1 cellular context compared by ENCODE assay signal in the genomic region with DNA sequence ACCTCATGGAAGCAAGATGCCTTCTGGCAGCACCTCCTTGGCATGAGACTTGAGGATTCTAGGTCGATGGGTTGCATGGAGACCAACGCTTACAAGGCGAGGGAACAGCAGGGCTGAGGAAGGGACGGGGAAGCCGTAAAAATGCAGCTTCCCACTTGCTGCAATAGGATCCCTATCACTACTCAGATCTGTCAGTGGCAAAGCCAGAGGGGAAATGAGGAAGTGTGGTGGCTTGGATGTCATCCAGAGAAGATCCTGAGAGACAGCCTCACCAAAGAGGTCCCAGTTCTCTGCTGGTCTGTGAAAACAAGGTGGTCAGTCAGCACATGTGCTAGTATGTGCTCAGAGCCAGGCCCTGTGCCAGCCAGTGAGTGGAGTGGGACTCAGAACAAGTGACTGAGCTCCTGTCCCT.
TF ChIP-seq lines count a peak whose summit lies in the region.

No MANE protein-coding gene starts in this region.

TF ChIP-seq in K562, 482 proteins besides CTCF, POLR2A, EP300 and RAD21 (continued from another document and continues in another):
- TF ChIP-seq, protein P1, sequence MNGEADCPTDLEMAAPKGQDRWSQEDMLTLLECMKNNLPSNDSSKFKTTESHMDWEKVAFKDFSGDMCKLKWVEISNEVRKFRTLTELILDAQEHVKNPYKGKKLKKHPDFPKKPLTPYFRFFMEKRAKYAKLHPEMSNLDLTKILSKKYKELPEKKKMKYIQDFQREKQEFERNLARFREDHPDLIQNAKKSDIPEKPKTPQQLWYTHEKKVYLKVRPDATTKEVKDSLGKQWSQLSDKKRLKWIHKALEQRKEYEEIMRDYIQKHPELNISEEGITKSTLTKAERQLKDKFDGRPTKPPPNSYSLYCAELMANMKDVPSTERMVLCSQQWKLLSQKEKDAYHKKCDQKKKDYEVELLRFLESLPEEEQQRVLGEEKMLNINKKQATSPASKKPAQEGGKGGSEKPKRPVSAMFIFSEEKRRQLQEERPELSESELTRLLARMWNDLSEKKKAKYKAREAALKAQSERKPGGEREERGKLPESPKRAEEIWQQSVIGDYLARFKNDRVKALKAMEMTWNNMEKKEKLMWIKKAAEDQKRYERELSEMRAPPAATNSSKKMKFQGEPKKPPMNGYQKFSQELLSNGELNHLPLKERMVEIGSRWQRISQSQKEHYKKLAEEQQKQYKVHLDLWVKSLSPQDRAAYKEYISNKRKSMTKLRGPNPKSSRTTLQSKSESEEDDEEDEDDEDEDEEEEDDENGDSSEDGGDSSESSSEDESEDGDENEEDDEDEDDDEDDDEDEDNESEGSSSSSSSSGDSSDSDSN (IDR thresholded peaks at IDR 0.05; ENCODE audit: borderline replicate concordance in 1 of 2, low read depth in 2 of 2, low read length in 2 of 2) = no peak
- TF ChIP-seq ATF7 (IDR thresholded peaks at IDR 0.05) (0 out of 2 replicates have a peak, but pooled peaks have one; percentile 23), TAF1 (IDR thresholded peaks at IDR 0.05; ENCODE audit: control insufficient read depth, extremely low read depth, insufficient read depth, low read length, severe bottlenecking) (no peak), TCFL5 (CRISPR knock-in tag; conservative IDR thresholded peaks at IDR 0.05) (no peak), SMARCE1 (IDR thresholded peaks at IDR 0.05) (peak; percentile 48; the same call in 1 of the 2 replicates), CEBPG (CRISPR knock-in tag; IDR thresholded peaks at IDR 0.05) (no peak), CEBPG (tag; conservative IDR thresholded peaks at IDR 0.05 in 1 of 2, IDR thresholded peaks at IDR 0.05 in 1 of 2) (peak in 1 of 2 experiments; percentile 72; a peak in 2 of 4 replicates), HEY1 (CRISPR knock-in tag; IDR thresholded peaks at IDR 0.05; ENCODE audit: borderline replicate concordance) (no peak), CC2D1A (IDR thresholded peaks at IDR 0.05) (no peak), CREB1 (IDR thresholded peaks at IDR 0.05) (no peak), CREB1 (CRISPR knock-in tag; IDR thresholded peaks at IDR 0.05) (no peak), MTA3 (IDR thresholded peaks at IDR 0.05; ENCODE audit: borderline replicate concordance) (no peak), ZNF232 (CRISPR knock-in tag; IDR thresholded peaks at IDR 0.05) (no peak), LARP7 (IDR thresholded peaks at IDR 0.05) (no peak), ZBTB17 (CRISPR knock-in tag; IDR thresholded peaks at IDR 0.05) (no peak), ZNF699 (CRISPR knock-in tag; IDR thresholded peaks at IDR 0.05; ENCODE audit: insufficient replicate concordance) (no peak), MTA1 (IDR thresholded peaks at IDR 0.05; ENCODE audit: borderline replicate concordance) (no peak), PCBP1 (IDR thresholded peaks at IDR 0.05; ENCODE audit: low read depth, low read length, poor library complexity, severe bottlenecking) (no peak), HSF4 (CRISPR knock-in tag; IDR thresholded peaks at IDR 0.05; ENCODE audit: borderline replicate concordance) (no peak), RFX5 (IDR thresholded peaks at IDR 0.05; ENCODE audit: low read depth, low read length) (no peak), ASH1L (IDR thresholded peaks at IDR 0.05; ENCODE audit: borderline replicate concordance, low read depth, partially characterized antibody) (no peak), RNF2 (IDR thresholded peaks at IDR 0.05) (peak; percentile 33; the same call in 1 of the 2 replicates), ILF3 (IDR thresholded peaks at IDR 0.05; ENCODE audit: borderline replicate concordance) (no peak), RCOR1 (IDR thresholded peaks at IDR 0.05; ENCODE audit: borderline replicate concordance in 1 of 2, low read depth in 2 of 2, low read length in 2 of 2) (peak in 1 of 2 experiments; percentile 67; a peak in 2 of 4 replicates), JUND (IDR thresholded peaks at IDR 0.05; ENCODE audit: borderline replicate concordance, low read depth, low read length) (no peak), JUND (tag; IDR thresholded peaks at IDR 0.05; ENCODE audit: borderline replicate concordance, low read depth, low read length) (peak; percentile 35; the same call in 1 of the 3 replicates), MCM5 (IDR thresholded peaks at IDR 0.05; ENCODE audit: low read depth) (no peak)
- TF ChIP-seq, protein P2, sequence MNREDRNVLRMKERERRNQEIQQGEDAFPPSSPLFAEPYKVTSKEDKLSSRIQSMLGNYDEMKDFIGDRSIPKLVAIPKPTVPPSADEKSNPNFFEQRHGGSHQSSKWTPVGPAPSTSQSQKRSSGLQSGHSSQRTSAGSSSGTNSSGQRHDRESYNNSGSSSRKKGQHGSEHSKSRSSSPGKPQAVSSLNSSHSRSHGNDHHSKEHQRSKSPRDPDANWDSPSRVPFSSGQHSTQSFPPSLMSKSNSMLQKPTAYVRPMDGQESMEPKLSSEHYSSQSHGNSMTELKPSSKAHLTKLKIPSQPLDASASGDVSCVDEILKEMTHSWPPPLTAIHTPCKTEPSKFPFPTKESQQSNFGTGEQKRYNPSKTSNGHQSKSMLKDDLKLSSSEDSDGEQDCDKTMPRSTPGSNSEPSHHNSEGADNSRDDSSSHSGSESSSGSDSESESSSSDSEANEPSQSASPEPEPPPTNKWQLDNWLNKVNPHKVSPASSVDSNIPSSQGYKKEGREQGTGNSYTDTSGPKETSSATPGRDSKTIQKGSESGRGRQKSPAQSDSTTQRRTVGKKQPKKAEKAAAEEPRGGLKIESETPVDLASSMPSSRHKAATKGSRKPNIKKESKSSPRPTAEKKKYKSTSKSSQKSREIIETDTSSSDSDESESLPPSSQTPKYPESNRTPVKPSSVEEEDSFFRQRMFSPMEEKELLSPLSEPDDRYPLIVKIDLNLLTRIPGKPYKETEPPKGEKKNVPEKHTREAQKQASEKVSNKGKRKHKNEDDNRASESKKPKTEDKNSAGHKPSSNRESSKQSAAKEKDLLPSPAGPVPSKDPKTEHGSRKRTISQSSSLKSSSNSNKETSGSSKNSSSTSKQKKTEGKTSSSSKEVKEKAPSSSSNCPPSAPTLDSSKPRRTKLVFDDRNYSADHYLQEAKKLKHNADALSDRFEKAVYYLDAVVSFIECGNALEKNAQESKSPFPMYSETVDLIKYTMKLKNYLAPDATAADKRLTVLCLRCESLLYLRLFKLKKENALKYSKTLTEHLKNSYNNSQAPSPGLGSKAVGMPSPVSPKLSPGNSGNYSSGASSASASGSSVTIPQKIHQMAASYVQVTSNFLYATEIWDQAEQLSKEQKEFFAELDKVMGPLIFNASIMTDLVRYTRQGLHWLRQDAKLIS (CRISPR knock-in tag; IDR thresholded peaks at IDR 0.05) = no peak
- TF ChIP-seq, protein P3, sequence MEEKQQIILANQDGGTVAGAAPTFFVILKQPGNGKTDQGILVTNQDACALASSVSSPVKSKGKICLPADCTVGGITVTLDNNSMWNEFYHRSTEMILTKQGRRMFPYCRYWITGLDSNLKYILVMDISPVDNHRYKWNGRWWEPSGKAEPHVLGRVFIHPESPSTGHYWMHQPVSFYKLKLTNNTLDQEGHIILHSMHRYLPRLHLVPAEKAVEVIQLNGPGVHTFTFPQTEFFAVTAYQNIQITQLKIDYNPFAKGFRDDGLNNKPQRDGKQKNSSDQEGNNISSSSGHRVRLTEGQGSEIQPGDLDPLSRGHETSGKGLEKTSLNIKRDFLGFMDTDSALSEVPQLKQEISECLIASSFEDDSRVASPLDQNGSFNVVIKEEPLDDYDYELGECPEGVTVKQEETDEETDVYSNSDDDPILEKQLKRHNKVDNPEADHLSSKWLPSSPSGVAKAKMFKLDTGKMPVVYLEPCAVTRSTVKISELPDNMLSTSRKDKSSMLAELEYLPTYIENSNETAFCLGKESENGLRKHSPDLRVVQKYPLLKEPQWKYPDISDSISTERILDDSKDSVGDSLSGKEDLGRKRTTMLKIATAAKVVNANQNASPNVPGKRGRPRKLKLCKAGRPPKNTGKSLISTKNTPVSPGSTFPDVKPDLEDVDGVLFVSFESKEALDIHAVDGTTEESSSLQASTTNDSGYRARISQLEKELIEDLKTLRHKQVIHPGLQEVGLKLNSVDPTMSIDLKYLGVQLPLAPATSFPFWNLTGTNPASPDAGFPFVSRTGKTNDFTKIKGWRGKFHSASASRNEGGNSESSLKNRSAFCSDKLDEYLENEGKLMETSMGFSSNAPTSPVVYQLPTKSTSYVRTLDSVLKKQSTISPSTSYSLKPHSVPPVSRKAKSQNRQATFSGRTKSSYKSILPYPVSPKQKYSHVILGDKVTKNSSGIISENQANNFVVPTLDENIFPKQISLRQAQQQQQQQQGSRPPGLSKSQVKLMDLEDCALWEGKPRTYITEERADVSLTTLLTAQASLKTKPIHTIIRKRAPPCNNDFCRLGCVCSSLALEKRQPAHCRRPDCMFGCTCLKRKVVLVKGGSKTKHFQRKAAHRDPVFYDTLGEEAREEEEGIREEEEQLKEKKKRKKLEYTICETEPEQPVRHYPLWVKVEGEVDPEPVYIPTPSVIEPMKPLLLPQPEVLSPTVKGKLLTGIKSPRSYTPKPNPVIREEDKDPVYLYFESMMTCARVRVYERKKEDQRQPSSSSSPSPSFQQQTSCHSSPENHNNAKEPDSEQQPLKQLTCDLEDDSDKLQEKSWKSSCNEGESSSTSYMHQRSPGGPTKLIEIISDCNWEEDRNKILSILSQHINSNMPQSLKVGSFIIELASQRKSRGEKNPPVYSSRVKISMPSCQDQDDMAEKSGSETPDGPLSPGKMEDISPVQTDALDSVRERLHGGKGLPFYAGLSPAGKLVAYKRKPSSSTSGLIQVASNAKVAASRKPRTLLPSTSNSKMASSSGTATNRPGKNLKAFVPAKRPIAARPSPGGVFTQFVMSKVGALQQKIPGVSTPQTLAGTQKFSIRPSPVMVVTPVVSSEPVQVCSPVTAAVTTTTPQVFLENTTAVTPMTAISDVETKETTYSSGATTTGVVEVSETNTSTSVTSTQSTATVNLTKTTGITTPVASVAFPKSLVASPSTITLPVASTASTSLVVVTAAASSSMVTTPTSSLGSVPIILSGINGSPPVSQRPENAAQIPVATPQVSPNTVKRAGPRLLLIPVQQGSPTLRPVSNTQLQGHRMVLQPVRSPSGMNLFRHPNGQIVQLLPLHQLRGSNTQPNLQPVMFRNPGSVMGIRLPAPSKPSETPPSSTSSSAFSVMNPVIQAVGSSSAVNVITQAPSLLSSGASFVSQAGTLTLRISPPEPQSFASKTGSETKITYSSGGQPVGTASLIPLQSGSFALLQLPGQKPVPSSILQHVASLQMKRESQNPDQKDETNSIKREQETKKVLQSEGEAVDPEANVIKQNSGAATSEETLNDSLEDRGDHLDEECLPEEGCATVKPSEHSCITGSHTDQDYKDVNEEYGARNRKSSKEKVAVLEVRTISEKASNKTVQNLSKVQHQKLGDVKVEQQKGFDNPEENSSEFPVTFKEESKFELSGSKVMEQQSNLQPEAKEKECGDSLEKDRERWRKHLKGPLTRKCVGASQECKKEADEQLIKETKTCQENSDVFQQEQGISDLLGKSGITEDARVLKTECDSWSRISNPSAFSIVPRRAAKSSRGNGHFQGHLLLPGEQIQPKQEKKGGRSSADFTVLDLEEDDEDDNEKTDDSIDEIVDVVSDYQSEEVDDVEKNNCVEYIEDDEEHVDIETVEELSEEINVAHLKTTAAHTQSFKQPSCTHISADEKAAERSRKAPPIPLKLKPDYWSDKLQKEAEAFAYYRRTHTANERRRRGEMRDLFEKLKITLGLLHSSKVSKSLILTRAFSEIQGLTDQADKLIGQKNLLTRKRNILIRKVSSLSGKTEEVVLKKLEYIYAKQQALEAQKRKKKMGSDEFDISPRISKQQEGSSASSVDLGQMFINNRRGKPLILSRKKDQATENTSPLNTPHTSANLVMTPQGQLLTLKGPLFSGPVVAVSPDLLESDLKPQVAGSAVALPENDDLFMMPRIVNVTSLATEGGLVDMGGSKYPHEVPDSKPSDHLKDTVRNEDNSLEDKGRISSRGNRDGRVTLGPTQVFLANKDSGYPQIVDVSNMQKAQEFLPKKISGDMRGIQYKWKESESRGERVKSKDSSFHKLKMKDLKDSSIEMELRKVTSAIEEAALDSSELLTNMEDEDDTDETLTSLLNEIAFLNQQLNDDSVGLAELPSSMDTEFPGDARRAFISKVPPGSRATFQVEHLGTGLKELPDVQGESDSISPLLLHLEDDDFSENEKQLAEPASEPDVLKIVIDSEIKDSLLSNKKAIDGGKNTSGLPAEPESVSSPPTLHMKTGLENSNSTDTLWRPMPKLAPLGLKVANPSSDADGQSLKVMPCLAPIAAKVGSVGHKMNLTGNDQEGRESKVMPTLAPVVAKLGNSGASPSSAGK (IDR thresholded peaks at IDR 0.05) = no peak
- TF ChIP-seq, protein P4, sequence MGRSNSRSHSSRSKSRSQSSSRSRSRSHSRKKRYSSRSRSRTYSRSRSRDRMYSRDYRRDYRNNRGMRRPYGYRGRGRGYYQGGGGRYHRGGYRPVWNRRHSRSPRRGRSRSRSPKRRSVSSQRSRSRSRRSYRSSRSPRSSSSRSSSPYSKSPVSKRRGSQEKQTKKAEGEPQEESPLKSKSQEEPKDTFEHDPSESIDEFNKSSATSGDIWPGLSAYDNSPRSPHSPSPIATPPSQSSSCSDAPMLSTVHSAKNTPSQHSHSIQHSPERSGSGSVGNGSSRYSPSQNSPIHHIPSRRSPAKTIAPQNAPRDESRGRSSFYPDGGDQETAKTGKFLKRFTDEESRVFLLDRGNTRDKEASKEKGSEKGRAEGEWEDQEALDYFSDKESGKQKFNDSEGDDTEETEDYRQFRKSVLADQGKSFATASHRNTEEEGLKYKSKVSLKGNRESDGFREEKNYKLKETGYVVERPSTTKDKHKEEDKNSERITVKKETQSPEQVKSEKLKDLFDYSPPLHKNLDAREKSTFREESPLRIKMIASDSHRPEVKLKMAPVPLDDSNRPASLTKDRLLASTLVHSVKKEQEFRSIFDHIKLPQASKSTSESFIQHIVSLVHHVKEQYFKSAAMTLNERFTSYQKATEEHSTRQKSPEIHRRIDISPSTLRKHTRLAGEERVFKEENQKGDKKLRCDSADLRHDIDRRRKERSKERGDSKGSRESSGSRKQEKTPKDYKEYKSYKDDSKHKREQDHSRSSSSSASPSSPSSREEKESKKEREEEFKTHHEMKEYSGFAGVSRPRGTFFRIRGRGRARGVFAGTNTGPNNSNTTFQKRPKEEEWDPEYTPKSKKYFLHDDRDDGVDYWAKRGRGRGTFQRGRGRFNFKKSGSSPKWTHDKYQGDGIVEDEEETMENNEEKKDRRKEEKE (IDR thresholded peaks at IDR 0.05; ENCODE audit: borderline replicate concordance in 1 of 2, control insufficient read depth in 1 of 2, low read depth in 2 of 2, low read length in 1 of 2) = no peak
- TF ChIP-seq, protein P5, sequence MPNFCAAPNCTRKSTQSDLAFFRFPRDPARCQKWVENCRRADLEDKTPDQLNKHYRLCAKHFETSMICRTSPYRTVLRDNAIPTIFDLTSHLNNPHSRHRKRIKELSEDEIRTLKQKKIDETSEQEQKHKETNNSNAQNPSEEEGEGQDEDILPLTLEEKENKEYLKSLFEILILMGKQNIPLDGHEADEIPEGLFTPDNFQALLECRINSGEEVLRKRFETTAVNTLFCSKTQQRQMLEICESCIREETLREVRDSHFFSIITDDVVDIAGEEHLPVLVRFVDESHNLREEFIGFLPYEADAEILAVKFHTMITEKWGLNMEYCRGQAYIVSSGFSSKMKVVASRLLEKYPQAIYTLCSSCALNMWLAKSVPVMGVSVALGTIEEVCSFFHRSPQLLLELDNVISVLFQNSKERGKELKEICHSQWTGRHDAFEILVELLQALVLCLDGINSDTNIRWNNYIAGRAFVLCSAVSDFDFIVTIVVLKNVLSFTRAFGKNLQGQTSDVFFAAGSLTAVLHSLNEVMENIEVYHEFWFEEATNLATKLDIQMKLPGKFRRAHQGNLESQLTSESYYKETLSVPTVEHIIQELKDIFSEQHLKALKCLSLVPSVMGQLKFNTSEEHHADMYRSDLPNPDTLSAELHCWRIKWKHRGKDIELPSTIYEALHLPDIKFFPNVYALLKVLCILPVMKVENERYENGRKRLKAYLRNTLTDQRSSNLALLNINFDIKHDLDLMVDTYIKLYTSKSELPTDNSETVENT (CRISPR knock-in tag; IDR thresholded peaks at IDR 0.05) = no peak
- TF ChIP-seq, protein P6, sequence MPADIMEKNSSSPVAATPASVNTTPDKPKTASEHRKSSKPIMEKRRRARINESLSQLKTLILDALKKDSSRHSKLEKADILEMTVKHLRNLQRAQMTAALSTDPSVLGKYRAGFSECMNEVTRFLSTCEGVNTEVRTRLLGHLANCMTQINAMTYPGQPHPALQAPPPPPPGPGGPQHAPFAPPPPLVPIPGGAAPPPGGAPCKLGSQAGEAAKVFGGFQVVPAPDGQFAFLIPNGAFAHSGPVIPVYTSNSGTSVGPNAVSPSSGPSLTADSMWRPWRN (IDR thresholded peaks at IDR 0.05; ENCODE audit: low read depth) = no peak
